Comparison of ENCODE assay signal across 18 cellular contexts in the genomic region with DNA sequence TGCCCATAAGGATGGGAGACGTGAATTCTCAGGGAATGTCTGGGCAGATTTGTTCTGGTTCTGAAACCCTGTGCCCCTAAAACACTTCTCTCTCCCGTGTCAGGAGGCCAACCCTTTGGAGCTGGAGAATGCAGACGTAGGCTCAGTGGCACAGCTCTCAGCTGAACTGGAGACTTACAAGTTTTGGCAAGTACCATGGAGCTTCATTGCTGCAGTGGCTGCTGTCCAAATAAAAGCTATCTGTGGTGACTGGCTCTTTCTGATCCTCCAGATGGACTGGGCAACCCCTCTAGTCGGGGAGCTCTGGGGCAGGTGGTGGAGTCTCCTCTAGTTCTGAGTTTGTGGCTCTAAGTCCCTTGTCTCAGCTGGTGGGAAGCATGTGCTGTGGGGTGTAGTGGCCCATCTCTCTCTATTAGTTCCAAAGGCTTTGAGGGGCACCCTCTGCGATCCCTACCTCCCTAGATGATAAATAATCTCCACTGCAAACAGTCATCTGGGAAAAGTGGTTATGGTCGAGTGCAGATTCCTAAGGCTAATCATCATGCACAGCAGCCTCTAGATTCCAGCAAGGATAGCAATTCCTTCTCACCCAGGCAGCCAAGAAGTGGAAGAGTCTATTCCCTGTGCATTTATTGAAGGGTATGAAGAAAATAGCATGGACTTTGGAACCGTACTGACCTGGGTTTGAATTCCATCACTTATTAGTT.
A peak's percentile ranks its signal among the peaks of the same experiment; 100 is the strongest.
DNase-seq lines count a peak whose midpoint lies in the region; ATAC-seq, FAIRE-seq and TF ChIP-seq lines count a peak whose summit lies in the region.
"Had no signal": no experiment of that assay in that cellular context is flagged by ENCODE, and none has a peak within 500 bp of the region (broad histone marks: within the 10 kb centered on the region; RNA-seq: fewer than 3 reads in every experiment).

No MANE protein-coding gene starts in this region.

- no peak overlapping the region for H2AFZ ChIP-seq in GM23338

- intact Hi-C loops in stomach (cut with DNase I; ENCODE audit: low total_unique reads) = no loop called here

- H3K4me3 Mint-ChIP-seq in HFFc6 (no peak overlapping the region), GM23338 (no peak overlapping the region)
- H3K4me3 Mint-ChIP-seq: neural crest cell had no signal

- 58 to 75% (median 66%) methylated on average over 7 of the region's 7 CpGs for WGBS in stomach, 5 donors

- H3K4me1 ChIP-seq in GM23338 (ENCODE audit: insufficient read depth) (no peaks in the 10 kb centered on the region), stomach (peaks cover 0 to 2% (median 0%) of the 10 kb centered on the region in 4 donors)
- H3K4me1 ChIP-seq: Caco-2 had no signal

- in situ Hi-C loops in astrocyte of the spinal cord (cut with HindIII; ENCODE audit: low sequenced_read_pairs) = no loop called here

- no peaks in the 10 kb centered on the region for H3K79me2 ChIP-seq in GM23338 (replicated peaks; ENCODE audit: insufficient read depth)

- H3K9me3 Mint-ChIP-seq in HFFc6 (peaks cover 4% of the 10 kb centered on the region; the same call in 1 of the 2 replicates), GM23338 (peaks cover 4% of the 10 kb centered on the region; the same call in 1 of the 3 replicates)

- TF ChIP-seq CTCF in AG10803 (conservative IDR thresholded peaks at IDR 0.05; ENCODE audit: low read length) (no peak), HFFc6 (IDR thresholded peaks at IDR 0.05) (no peak), astrocyte of the spinal cord (IDR thresholded peaks at IDR 0.05; ENCODE audit: low read depth, low read length) (no peak), GM23338 (conservative IDR thresholded peaks at IDR 0.05; ENCODE audit: low read depth in 2 of 2) (no peak), D721Med (IDR thresholded peaks at IDR 0.05; ENCODE audit: insufficient read depth, missing control alignments) (no peak), stomach (IDR thresholded peaks at IDR 0.05) (no peak)

- FAIRE-seq in D721Med (lab: Jason Lieb, UNC) = no peak

- no peaks in the 10 kb centered on the region for H4K20me1 ChIP-seq in GM23338 (replicated peaks; ENCODE audit: insufficient read depth)

- H3K9me3 ChIP-seq in stomach = peaks cover 0 to 4% (median 2%) of the 10 kb centered on the region in 4 donors
- H3K9me3 ChIP-seq: Caco-2, esophagus squamous epithelium had no signal

- no peak for TF ChIP-seq EP300 in stomach (IDR thresholded peaks at IDR 0.05)

- DNase-seq in AG10803 (ENCODE audit: low read depth) (peak; percentile 79), HFFc6 (peak; percentile 20), astrocyte of the spinal cord (ENCODE audit: low read depth, low spot score) (peak; percentile 35), iris pigment epithelial cell (ENCODE audit: low read depth) (peak; percentile 21), GM23338 (ENCODE audit: low spot score) (no peak), D721Med (ENCODE audit: insufficient read length, low spot score) (no peak), NCI-H1436 treated with DMSO at 0.1 percent for 48 hours (lab: John Stamatoyannopoulos, UW) (no peak), stomach (no peak)
- DNase-seq: activated CD4-positive, alpha-beta T cell treated with anti-CD3 and anti-CD28 coated beads, Interleukin-2, amount 50 U/mL, for 48 hours; amygdala; Caco-2; esophagus squamous epithelium; NCI-H2227 treated with DMSO at 0.1 percent for 48 hours; right cardiac atrium; stimulated activated CD4-positive, alpha-beta T cell treated with anti-CD3 and anti-CD28 coated beads, Interleukin-2, amount 100 ng/mL, for 48 hours; trophoblast cell had no signal

- H3K27ac ChIP-seq in GM23338 (ENCODE audit: low read depth) = no peak overlapping the region
- H3K27ac ChIP-seq in stomach = no peak overlapping the region
- H3K27ac ChIP-seq: esophagus squamous epithelium, SK-N-MC had no signal

- H3K27ac Mint-ChIP-seq in HFFc6 (no peak overlapping the region), GM23338 (no peak overlapping the region)

- TF ChIP-seq POLR2A in stomach (IDR thresholded peaks at IDR 0.05) = no peak

- no peak overlapping the region for H3K4me2 ChIP-seq in GM23338

- no peaks in the 10 kb centered on the region for H3F3A ChIP-seq in GM23338 (replicated peaks; ENCODE audit: low read depth)

- H3K27me3 ChIP-seq in GM23338 (ENCODE audit: insufficient read depth) (no peaks in the 10 kb centered on the region), stomach (no peaks in the 10 kb centered on the region)
- H3K27me3 ChIP-seq: esophagus squamous epithelium had no signal

- H3K36me3 ChIP-seq in GM23338 (ENCODE audit: insufficient read depth) = no peaks in the 10 kb centered on the region
- H3K36me3 ChIP-seq in stomach = no peaks in the 10 kb centered on the region
- H3K36me3 ChIP-seq: esophagus squamous epithelium had no signal

- H3K4me3 ChIP-seq in AG10803 (ENCODE audit: low read length) = no peak overlapping the region
- no peak overlapping the region for H3K4me3 ChIP-seq in astrocyte of the spinal cord (ENCODE audit: low read depth, low read length)
- no peak overlapping the region for H3K4me3 ChIP-seq in GM23338
- no peak overlapping the region for H3K4me3 ChIP-seq in stomach
- H3K4me3 ChIP-seq: esophagus squamous epithelium, SK-N-MC had no signal

- H3K27me3 Mint-ChIP-seq in HFFc6 (ENCODE audit: insufficient read depth) = peaks cover 11% of the 10 kb centered on the region
- H3K27me3 Mint-ChIP-seq in GM23338 (ENCODE audit: insufficient read depth, low read depth, poor library complexity) = no peaks in the 10 kb centered on the region

- H3K9me2 ChIP-seq in GM23338 (ENCODE audit: insufficient read depth) = 0 out of 2 replicates have a peak, but pooled peaks cover 12% of the 10 kb centered on the region

- H3K4me1 Mint-ChIP-seq in HFFc6 (ENCODE audit: low read depth) (no peaks in the 10 kb centered on the region), GM23338 (no peaks in the 10 kb centered on the region)
- H3K4me1 Mint-ChIP-seq: neural crest cell had no signal

- no peak for ATAC-seq in GM23338

- no peaks in the 10 kb centered on the region for H3K36me3 Mint-ChIP-seq in HFFc6 (ENCODE audit: low read depth)
- no peaks in the 10 kb centered on the region for H3K36me3 Mint-ChIP-seq in GM23338 (ENCODE audit: low read depth)

TF ChIP-seq in GM23338, 12 proteins besides CTCF, POLR2A, EP300 and RAD21 (continues in another document):
- TF ChIP-seq, protein P1, sequence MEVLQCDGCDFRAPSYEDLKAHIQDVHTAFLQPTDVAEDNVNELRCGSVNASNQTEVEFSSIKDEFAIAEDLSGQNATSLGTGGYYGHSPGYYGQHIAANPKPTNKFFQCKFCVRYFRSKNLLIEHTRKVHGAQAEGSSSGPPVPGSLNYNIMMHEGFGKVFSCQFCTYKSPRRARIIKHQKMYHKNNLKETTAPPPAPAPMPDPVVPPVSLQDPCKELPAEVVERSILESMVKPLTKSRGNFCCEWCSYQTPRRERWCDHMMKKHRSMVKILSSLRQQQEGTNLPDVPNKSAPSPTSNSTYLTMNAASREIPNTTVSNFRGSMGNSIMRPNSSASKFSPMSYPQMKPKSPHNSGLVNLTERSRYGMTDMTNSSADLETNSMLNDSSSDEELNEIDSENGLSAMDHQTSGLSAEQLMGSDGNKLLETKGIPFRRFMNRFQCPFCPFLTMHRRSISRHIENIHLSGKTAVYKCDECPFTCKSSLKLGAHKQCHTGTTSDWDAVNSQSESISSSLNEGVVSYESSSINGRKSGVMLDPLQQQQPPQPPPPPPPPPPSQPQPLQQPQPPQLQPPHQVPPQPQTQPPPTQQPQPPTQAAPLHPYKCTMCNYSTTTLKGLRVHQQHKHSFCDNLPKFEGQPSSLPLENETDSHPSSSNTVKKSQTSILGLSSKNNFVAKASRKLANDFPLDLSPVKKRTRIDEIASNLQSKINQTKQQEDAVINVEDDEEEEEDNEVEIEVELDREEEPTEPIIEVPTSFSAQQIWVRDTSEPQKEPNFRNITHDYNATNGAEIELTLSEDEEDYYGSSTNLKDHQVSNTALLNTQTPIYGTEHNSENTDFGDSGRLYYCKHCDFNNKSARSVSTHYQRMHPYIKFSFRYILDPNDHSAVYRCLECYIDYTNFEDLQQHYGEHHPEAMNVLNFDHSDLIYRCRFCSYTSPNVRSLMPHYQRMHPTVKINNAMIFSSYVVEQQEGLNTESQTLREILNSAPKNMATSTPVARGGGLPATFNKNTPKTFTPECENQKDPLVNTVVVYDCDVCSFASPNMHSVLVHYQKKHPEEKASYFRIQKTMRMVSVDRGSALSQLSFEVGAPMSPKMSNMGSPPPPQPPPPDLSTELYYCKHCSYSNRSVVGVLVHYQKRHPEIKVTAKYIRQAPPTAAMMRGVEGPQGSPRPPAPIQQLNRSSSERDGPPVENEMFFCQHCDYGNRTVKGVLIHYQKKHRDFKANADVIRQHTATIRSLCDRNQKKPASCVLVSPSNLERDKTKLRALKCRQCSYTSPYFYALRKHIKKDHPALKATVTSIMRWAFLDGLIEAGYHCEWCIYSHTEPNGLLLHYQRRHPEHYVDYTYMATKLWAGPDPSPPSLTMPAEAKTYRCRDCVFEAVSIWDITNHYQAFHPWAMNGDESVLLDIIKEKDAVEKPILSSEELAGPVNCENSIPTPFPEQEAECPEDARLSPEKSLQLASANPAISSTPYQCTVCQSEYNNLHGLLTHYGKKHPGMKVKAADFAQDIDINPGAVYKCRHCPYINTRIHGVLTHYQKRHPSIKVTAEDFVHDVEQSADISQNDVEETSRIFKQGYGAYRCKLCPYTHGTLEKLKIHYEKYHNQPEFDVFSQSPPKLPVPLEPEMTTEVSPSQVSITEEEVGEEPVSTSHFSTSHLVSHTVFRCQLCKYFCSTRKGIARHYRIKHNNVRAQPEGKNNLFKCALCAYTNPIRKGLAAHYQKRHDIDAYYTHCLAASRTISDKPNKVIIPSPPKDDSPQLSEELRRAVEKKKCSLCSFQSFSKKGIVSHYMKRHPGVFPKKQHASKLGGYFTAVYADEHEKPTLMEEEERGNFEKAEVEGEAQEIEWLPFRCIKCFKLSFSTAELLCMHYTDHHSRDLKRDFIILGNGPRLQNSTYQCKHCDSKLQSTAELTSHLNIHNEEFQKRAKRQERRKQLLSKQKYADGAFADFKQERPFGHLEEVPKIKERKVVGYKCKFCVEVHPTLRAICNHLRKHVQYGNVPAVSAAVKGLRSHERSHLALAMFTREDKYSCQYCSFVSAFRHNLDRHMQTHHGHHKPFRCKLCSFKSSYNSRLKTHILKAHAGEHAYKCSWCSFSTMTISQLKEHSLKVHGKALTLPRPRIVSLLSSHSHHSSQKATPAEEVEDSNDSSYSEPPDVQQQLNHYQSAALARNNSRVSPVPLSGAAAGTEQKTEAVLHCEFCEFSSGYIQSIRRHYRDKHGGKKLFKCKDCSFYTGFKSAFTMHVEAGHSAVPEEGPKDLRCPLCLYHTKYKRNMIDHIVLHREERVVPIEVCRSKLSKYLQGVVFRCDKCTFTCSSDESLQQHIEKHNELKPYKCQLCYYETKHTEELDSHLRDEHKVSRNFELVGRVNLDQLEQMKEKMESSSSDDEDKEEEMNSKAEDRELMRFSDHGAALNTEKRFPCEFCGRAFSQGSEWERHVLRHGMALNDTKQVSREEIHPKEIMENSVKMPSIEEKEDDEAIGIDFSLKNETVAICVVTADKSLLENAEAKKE (CRISPR knock-in tag; IDR thresholded peaks at IDR 0.05) = no peak
- no peak for TF ChIP-seq EZH2phosphoT487 (IDR thresholded peaks at IDR 0.05; ENCODE audit: unreplicated experiment)
- TF ChIP-seq STAT1 (IDR thresholded peaks at IDR 0.05; ENCODE audit: unreplicated experiment) = no peak
- TF ChIP-seq POLR2AphosphoS5 (IDR thresholded peaks at IDR 0.05; ENCODE audit: low read depth) = no peak

Comparison
In these comparisons a context has a peak if more than half of its experiments do, and no peak if none do; other contexts are left out.
1. DNase-seq: peak in AG10803 (single experiment), HFFc6 (single experiment), astrocyte of the spinal cord (single experiment) and iris pigment epithelial cell (single experiment); none in GM23338 (single experiment), D721Med (single experiment), NCI-H1436 treated with DMSO at 0.1 percent for 48 hours (single experiment) and stomach (single experiment).